Comparison of ENCODE assay signal across 17 cellular contexts in genomic region chr12:17802657-17803641, GRCh38.
"Had no signal": no experiment of that assay in that cellular context is flagged by ENCODE, and none has a peak within 500 bp of the region (broad histone marks: within the 10 kb centered on the region; RNA-seq: fewer than 3 reads in every experiment).

No MANE protein-coding gene starts in this region.

- ATAC-seq: left colon; stimulated activated effector memory CD8-positive, alpha-beta T cell treated with anti-CD3 and anti-CD28 coated beads, Interleukin-12 subunit alpha, Interleukin-12 subunit beta, amount 100 ng/mL, for 72 hours had no signal

- H3K4me3 ChIP-seq: colonic mucosa, esophagus muscularis mucosa, ovary had no signal

- H3K4me3 Mint-ChIP-seq: activated naive CD8-positive, alpha-beta T cell treated with anti-CD3 and anti-CD28 coated beads, Interleukin-2, amount 10 ng/mL, durations not matched to agents 7 days and 5 days; brain; immature natural killer cell; naive B cell; stimulated activated effector memory CD8-positive, alpha-beta T cell treated with anti-CD3 and anti-CD28 coated beads, Interleukin-12 subunit alpha, Interleukin-12 subunit beta, amount 100 ng/mL, for 72 hours had no signal

- H3K27ac ChIP-seq: colonic mucosa, esophagus muscularis mucosa, ovary had no signal

- H3K4me1 Mint-ChIP-seq: activated naive CD8-positive, alpha-beta T cell treated with anti-CD3 and anti-CD28 coated beads, Interleukin-2, amount 10 ng/mL, durations not matched to agents 7 days and 5 days; brain; immature natural killer cell; naive B cell; stimulated activated effector memory CD8-positive, alpha-beta T cell treated with anti-CD3 and anti-CD28 coated beads, Interleukin-12 subunit alpha, Interleukin-12 subunit beta, amount 100 ng/mL, for 72 hours had no signal

- H3K4me1 ChIP-seq: colonic mucosa, esophagus muscularis mucosa had no signal

- H3K36me3 Mint-ChIP-seq: activated naive CD8-positive, alpha-beta T cell treated with anti-CD3 and anti-CD28 coated beads, Interleukin-2, amount 10 ng/mL, durations not matched to agents 7 days and 5 days; brain; stimulated activated effector memory CD8-positive, alpha-beta T cell treated with anti-CD3 and anti-CD28 coated beads, Interleukin-12 subunit alpha, Interleukin-12 subunit beta, amount 100 ng/mL, for 72 hours had no signal

- H3K9me3 ChIP-seq: colonic mucosa, esophagus muscularis mucosa, ovary had no signal

- DNase-seq: activated CD4-positive, alpha-beta T cell treated with anti-CD3 and anti-CD28 coated beads, Interleukin-2, amount 50 U/mL, for 4 hours; activated CD4-positive, CD25-positive, alpha-beta regulatory T cell treated with anti-CD3 and anti-CD28 coated beads, Interleukin-2, amount 50 U/mL, for 72 hours; activated naive CD4-positive, alpha-beta T cell; activated naive CD8-positive, alpha-beta T cell treated with anti-CD3 and anti-CD28 coated beads, Interleukin-2, amount 10 ng/mL, durations not matched to agents 7 days and 5 days; activated T-cell treated with anti-CD3 and anti-CD28 coated beads for 4 hours; central memory CD4-positive, alpha-beta T cell; colonic mucosa; hippocampal formation; immature natural killer cell; left colon; naive B cell; ovary; stimulated activated CD4-positive, alpha-beta T cell treated with anti-CD3 and anti-CD28 coated beads, Interleukin-12 subunit alpha, Interleukin-12 subunit beta, amount 100 ng/mL, for 4 hours; T1000 had no signal

- H3K27ac Mint-ChIP-seq: activated naive CD8-positive, alpha-beta T cell treated with anti-CD3 and anti-CD28 coated beads, Interleukin-2, amount 10 ng/mL, durations not matched to agents 7 days and 5 days; brain; immature natural killer cell; naive B cell; stimulated activated effector memory CD8-positive, alpha-beta T cell treated with anti-CD3 and anti-CD28 coated beads, Interleukin-12 subunit alpha, Interleukin-12 subunit beta, amount 100 ng/mL, for 72 hours had no signal

- H3K27me3 Mint-ChIP-seq: activated naive CD8-positive, alpha-beta T cell treated with anti-CD3 and anti-CD28 coated beads, Interleukin-2, amount 10 ng/mL, durations not matched to agents 7 days and 5 days; naive B cell had no signal

- H3K36me3 ChIP-seq: colonic mucosa, esophagus muscularis mucosa, ovary had no signal

- H3K27me3 ChIP-seq: colonic mucosa, esophagus muscularis mucosa, ovary had no signal
